Comparison of ENCODE assay signal across 26 cellular contexts in genomic region chr11:112000703-112001102, GRCh38.
"Had no signal": no experiment of that assay in that cellular context is flagged by ENCODE, and none has a peak within 500 bp of the region (broad histone marks: within the 10 kb centered on the region; RNA-seq: fewer than 3 reads in every experiment).

No MANE protein-coding gene starts in this region.

- H3K4me1 ChIP-seq: body of pancreas, breast epithelium, gastroesophageal sphincter had no signal

- DNase-seq: activated CD4-positive, alpha-beta memory T cell treated with anti-CD3 and anti-CD28 coated beads, Interleukin-2, amount 10 ng/mL, durations not matched to agents 7 days and 5 days; activated CD4-positive, alpha-beta T cell treated with anti-CD3 and anti-CD28 coated beads for 1 hour; activated CD4-positive, alpha-beta T cell treated with anti-CD3 and anti-CD28 coated beads for 4 hours; activated CD4-positive, alpha-beta T cell treated with anti-CD3 and anti-CD28 coated beads, Interleukin-2, amount 10 ng/mL, durations not matched to agents 7 days and 5 days; activated CD4-positive, alpha-beta T cell treated with anti-CD3 and anti-CD28 coated beads, Interleukin-2, amount 50 U/mL, for 4 hours; activated CD8-positive, alpha-beta memory T cell treated with anti-CD3 and anti-CD28 coated beads, Interleukin-2, amount 50 U/mL, for 48 hours; activated effector memory CD4-positive, alpha-beta T cell treated with Interleukin-2 at 50 U/mL for 16 hours; activated gamma-delta T cell treated with Interleukin-2 at 50 U/mL for 16 hours; activated naive CD4-positive, alpha-beta T cell treated with anti-CD3 and anti-CD28 coated beads, Interleukin-2, amount 50 U/mL, for 16 hours; activated naive CD4-positive, alpha-beta T cell treated with Interleukin-2 at 50 U/mL for 16 hours; activated T-cell treated with anti-CD3 and anti-CD28 coated beads for 4 hours; activated T-cell treated with anti-CD3 and anti-CD28 coated beads, Interleukin-2, amount 50 U/mL, for 24 hours; amniotic stem cell; aorta; body of pancreas; dorsolateral prefrontal cortex; effector memory CD8-positive, alpha-beta T cell; esophagus squamous epithelium; foreskin melanocyte had no signal

- H3K27me3 ChIP-seq: body of pancreas, breast epithelium, dorsolateral prefrontal cortex, esophagus squamous epithelium, gastroesophageal sphincter had no signal

- H3K9me3 ChIP-seq: body of pancreas, breast epithelium, esophagus squamous epithelium, gastroesophageal sphincter had no signal

- H3K27ac ChIP-seq: body of pancreas, breast epithelium, coronary artery, dorsolateral prefrontal cortex, epithelial cell of prostate, esophagus squamous epithelium, gastroesophageal sphincter, VCaP had no signal

- ATAC-seq: activated T-helper 17 cell treated with anti-CD3 and anti-CD28 coated beads, Interleukin-2, amount 50 U/mL, for 72 hours; body of pancreas; effector memory CD8-positive, alpha-beta T cell; gastroesophageal sphincter; WTC11 had no signal

- H3K4me3 ChIP-seq: body of pancreas, breast epithelium, coronary artery, dorsolateral prefrontal cortex, esophagus squamous epithelium, gastroesophageal sphincter had no signal
